ENCODE assay signal across 20 cellular contexts in genomic region chr3:123859177-123859576, GRCh38. TPM values are rescaled to one million over a fixed set of nuclear protein-coding genes. Genes with fewer than 3 reads are reported as not detected.
"Had no signal": no experiment of that assay in that cellular context is flagged by ENCODE, and none has a peak within 500 bp of the region (broad histone marks: within the 10 kb centered on the region; RNA-seq: fewer than 3 reads in every experiment).

No MANE protein-coding gene starts in this region.

- H3K27ac Mint-ChIP-seq: activated CD4-positive, alpha-beta T cell treated with anti-CD3 and anti-CD28 coated beads, Interleukin-2, amount 10 ng/mL, durations not matched to agents 7 days and 5 days; activated naive CD4-positive, alpha-beta T cell treated with anti-CD3 and anti-CD28 coated beads, Interleukin-2, amount 50 U/mL, for 24 hours; activated T-cell treated with anti-CD3 and anti-CD28 coated beads, Interleukin-2, amount 50 U/mL, for 72 hours; effector memory CD8-positive, alpha-beta T cell; immature natural killer cell had no signal

- DNase-seq: activated CD4-positive, alpha-beta T cell treated with anti-CD3 and anti-CD28 coated beads, Interleukin-2, amount 10 ng/mL, durations not matched to agents 7 days and 5 days; activated gamma-delta T cell; activated T-cell treated with anti-CD3 and anti-CD28 coated beads, Interleukin-2, amount 50 U/mL, for 72 hours; effector memory CD8-positive, alpha-beta T cell; esophagus squamous epithelium; gastrocnemius medialis; head of caudate nucleus; immature natural killer cell; left ventricle myocardium superior; occipital lobe; retina; stimulated activated CD4-positive, alpha-beta T cell treated with anti-CD3 and anti-CD28 coated beads, Interleukin-12 subunit alpha, Interleukin-12 subunit beta, amount 100 ng/mL, for 4 hours; stimulated activated CD4-positive, alpha-beta T cell treated with anti-CD3 and anti-CD28 coated beads, Interleukin-1b, Interleukin-23, amount 100 ng/mL, for 48 hours; stimulated activated naive CD4-positive, alpha-beta T cell treated with Interleukin-2 at 50 U/mL for 16 hours; T-helper 1 cell; T-helper 9 cell; uterus had no signal

- ATAC-seq: activated T-cell treated with anti-CD3 and anti-CD28 coated beads, Interleukin-2, amount 50 U/mL, for 72 hours; effector memory CD8-positive, alpha-beta T cell; gastrocnemius medialis; left ventricle myocardium superior had no signal

- H3K27ac ChIP-seq: cardiac muscle cell, esophagus squamous epithelium, gastrocnemius medialis, tibial nerve, uterus had no signal

- H3K4me3 ChIP-seq: cardiac muscle cell, esophagus squamous epithelium, gastrocnemius medialis, tibial nerve, uterus had no signal

- H3K36me3 Mint-ChIP-seq: immature natural killer cell had no signal

- H3K4me1 Mint-ChIP-seq: activated CD4-positive, alpha-beta T cell treated with anti-CD3 and anti-CD28 coated beads, Interleukin-2, amount 10 ng/mL, durations not matched to agents 7 days and 5 days; activated naive CD4-positive, alpha-beta T cell treated with anti-CD3 and anti-CD28 coated beads, Interleukin-2, amount 50 U/mL, for 24 hours; immature natural killer cell had no signal

- H3K9me3 ChIP-seq: esophagus squamous epithelium, gastrocnemius medialis, tibial nerve, uterus had no signal

- H3K36me3 ChIP-seq: cardiac muscle cell, esophagus squamous epithelium, gastrocnemius medialis, tibial nerve, uterus had no signal

- H3K9me3 Mint-ChIP-seq: activated CD4-positive, alpha-beta T cell treated with anti-CD3 and anti-CD28 coated beads, Interleukin-2, amount 10 ng/mL, durations not matched to agents 7 days and 5 days; effector memory CD8-positive, alpha-beta T cell had no signal

- H3K27me3 ChIP-seq: cardiac muscle cell, esophagus squamous epithelium, gastrocnemius medialis, tibial nerve, uterus had no signal

- H3K4me3 Mint-ChIP-seq: activated CD4-positive, alpha-beta T cell treated with anti-CD3 and anti-CD28 coated beads, Interleukin-2, amount 10 ng/mL, durations not matched to agents 7 days and 5 days; activated naive CD4-positive, alpha-beta T cell treated with anti-CD3 and anti-CD28 coated beads, Interleukin-2, amount 50 U/mL, for 24 hours; activated T-cell treated with anti-CD3 and anti-CD28 coated beads, Interleukin-2, amount 50 U/mL, for 72 hours; effector memory CD8-positive, alpha-beta T cell; immature natural killer cell had no signal

- H3K4me1 ChIP-seq: esophagus squamous epithelium, gastrocnemius medialis, tibial nerve, uterus had no signal

RNA-seq across cellular contexts. Expression of gene MYLK, which starts 25.0 kb away (rescaled TPM):
- total RNA-seq: activated T-cell treated with anti-CD3 and anti-CD28 coated beads, Interleukin-2, amount 50 U/mL, for 72 hours had no signal
